ENCODE assay signal across 9 cellular contexts in the genomic region with DNA sequence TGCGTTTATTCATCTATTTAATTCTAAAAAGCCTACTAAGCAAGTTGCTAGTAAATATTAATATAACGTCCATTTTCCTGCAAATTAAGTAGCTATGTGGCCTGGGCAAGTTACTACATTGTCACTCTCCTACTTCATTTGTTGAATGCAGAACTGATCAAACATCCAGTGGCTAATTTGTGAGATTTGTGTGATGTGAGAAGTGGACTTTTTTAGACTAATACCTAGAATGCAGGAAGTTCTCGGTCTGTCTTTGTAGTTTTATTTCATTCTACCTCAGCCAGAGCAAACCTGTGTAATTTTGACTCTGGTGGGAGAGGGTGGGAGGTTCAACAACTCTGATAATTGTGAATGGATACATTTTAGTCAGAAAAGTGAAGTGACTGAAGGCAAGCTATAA. TPM values are rescaled to one million over a fixed set of nuclear protein-coding genes. Genes with fewer than 3 reads are reported as not detected.
DNase-seq lines count a peak whose midpoint lies in the region; FAIRE-seq and TF ChIP-seq lines count a peak whose summit lies in the region.
"Had no signal": no experiment of that assay in that cellular context is flagged by ENCODE, and none has a peak within 500 bp of the region (broad histone marks: within the 10 kb centered on the region; RNA-seq: fewer than 3 reads in every experiment).

No MANE protein-coding gene starts in this region.

- peak overlapping the region; percentile 97 for H3K27ac Mint-ChIP-seq in Caco-2 (ENCODE audit: unreplicated experiment)
- H3K27ac Mint-ChIP-seq in activated CD4-positive, alpha-beta memory T cell treated with anti-CD3 and anti-CD28 coated beads, Interleukin-2, amount 10 ng/mL, durations not matched to agents 7 days and 5 days: peak overlapping the region; percentile 94

- H3K9me1 ChIP-seq in keratinocyte (ENCODE audit: control insufficient read depth, extremely low read depth, insufficient read depth, low read length): no peaks in the 10 kb centered on the region

- in situ Hi-C loops in HAP-1 (cut with MboI; ENCODE audit: low sequenced_read_pairs): no loop called here

- POLR2A ChIA-PET in Caco-2 (lab: Charles Lee): no interaction called here
- POLR2A ChIA-PET in activated CD4-positive, alpha-beta memory T cell treated with anti-CD3 and anti-CD28 coated beads, Interleukin-2, amount 10 ng/mL, durations not matched to agents 7 days and 5 days (lab: Charles Lee): interaction anchor here (0.7 to 3.4 kb wide), 15 partner anchors 9 to 53 kb away, joined by 3 to 71 read pairs (median 7); a partner anchor contains a TSS

- no peak for FAIRE-seq in keratinocyte (lab: Jason Lieb, UNC)

- no peak for TF ChIP-seq EP300 in tibial nerve (IDR thresholded peaks at IDR 0.05)

- H3K4me3 ChIP-seq in Caco-2 (ENCODE audit: low read depth, low read length) (peak overlapping the region; percentile 69), HAP-1 (peak overlapping the region; percentile 74), keratinocyte (ENCODE audit: control insufficient read depth in 2 of 3, extremely low read depth in 1 of 3, insufficient read depth in 2 of 3, low read depth in 1 of 3, low read length in 3 of 3) (peak overlapping the region; percentile 83 to 97 (median 91)), tibial nerve (peak overlapping the region; percentile 55 to 87 (median 80))

- no peaks in the 10 kb centered on the region for H3K9me3 Mint-ChIP-seq in Caco-2 (ENCODE audit: unreplicated experiment)
- H3K9me3 Mint-ChIP-seq in activated CD4-positive, alpha-beta memory T cell treated with anti-CD3 and anti-CD28 coated beads, Interleukin-2, amount 10 ng/mL, durations not matched to agents 7 days and 5 days: no peaks in the 10 kb centered on the region

- H3K36me3 Mint-ChIP-seq in Caco-2 (ENCODE audit: insufficient read depth, unreplicated experiment): peaks cover 23% of the 10 kb centered on the region
- H3K36me3 Mint-ChIP-seq in activated CD4-positive, alpha-beta memory T cell treated with anti-CD3 and anti-CD28 coated beads, Interleukin-2, amount 10 ng/mL, durations not matched to agents 7 days and 5 days (ENCODE audit: low read depth): peaks cover 12% of the 10 kb centered on the region

- 7% methylated on average over 3 of the region's 3 CpGs for WGBS in tibial nerve, 2 donors

- H3K4me1 ChIP-seq in Caco-2: no peaks in the 10 kb centered on the region
- peaks cover 14% of the 10 kb centered on the region for H3K4me1 ChIP-seq in HAP-1
- H3K4me1 ChIP-seq in keratinocyte (ENCODE audit: control insufficient read depth, extremely low read depth, insufficient read depth, low read length): peaks cover 7% of the 10 kb centered on the region
- peaks cover 0 to 34% (median 17%) of the 10 kb centered on the region in 4 donors for H3K4me1 ChIP-seq in tibial nerve

- peaks cover 37% of the 10 kb centered on the region for H3K79me2 ChIP-seq in keratinocyte (ENCODE audit: control insufficient read depth, insufficient read depth, low read length)

- peak overlapping the region; percentile 95 for H3K4me2 ChIP-seq in keratinocyte (ENCODE audit: control insufficient read depth, extremely low read depth, insufficient read depth, low read depth, low read length)

- H4K20me1 ChIP-seq in keratinocyte (ENCODE audit: control insufficient read depth, extremely low read depth, insufficient read depth, low read length): no peaks in the 10 kb centered on the region

- DNase-seq in Caco-2 (no peak), HAP-1 (ENCODE audit: low spot score in 2 of 2) (no peak), keratinocyte (ENCODE audit: low read depth, low spot score) (no peak), tibial nerve (ENCODE audit: low spot score in 2 of 2) (no peak), head of caudate nucleus (no peak), AML-193 (lab: John Stamatoyannopoulos, UW) (no peak)
- no peak for DNase-seq in activated CD4-positive, alpha-beta memory T cell treated with anti-CD3 and anti-CD28 coated beads, Interleukin-2, amount 10 ng/mL, durations not matched to agents 7 days and 5 days
- no peak for DNase-seq in stimulated activated CD4-positive, alpha-beta T cell treated with anti-CD3 and anti-CD28 coated beads, Interleukin-2, amount 100 ng/mL, for 48 hours

- intact Hi-C loops in Caco-2 (cut with micrococcal nuclease; ENCODE audit: unreplicated experiment) (loop anchor here (2.0 kb wide), 1 partner anchor 48 kb away; a partner anchor contains a TSS), head of caudate nucleus (cut with DNase I) (no loop called here)

- H3K9me3 ChIP-seq in Caco-2 (no peaks in the 10 kb centered on the region), HAP-1 (no peaks in the 10 kb centered on the region), keratinocyte (ENCODE audit: control insufficient read depth, low read depth, low read length) (no peaks in the 10 kb centered on the region), tibial nerve (no peaks in the 10 kb centered on the region)

- no peak for TF ChIP-seq POLR2A in tibial nerve (IDR thresholded peaks at IDR 0.05)

- BruUV-seq in Caco-2 (replicated peaks; lab: Mats Ljungman, UMichigan): no TSS peak

- H3K36me3 ChIP-seq in Caco-2 (ENCODE audit: control insufficient read depth, insufficient read depth, low read length): no peaks in the 10 kb centered on the region
- peaks cover 32% of the 10 kb centered on the region for H3K36me3 ChIP-seq in HAP-1 (replicated peaks)
- H3K36me3 ChIP-seq in keratinocyte (ENCODE audit: control insufficient read depth in 2 of 2, extremely low read depth in 1 of 2, insufficient read depth in 2 of 2, low read length in 2 of 2): peaks cover 0 to 3% of the 10 kb centered on the region in 2 experiments
- peaks cover 0 to 14% (median 3%) of the 10 kb centered on the region in 3 donors for H3K36me3 ChIP-seq in tibial nerve

- no peaks in the 10 kb centered on the region for H3K4me1 Mint-ChIP-seq in Caco-2 (ENCODE audit: low read depth, unreplicated experiment)
- H3K4me1 Mint-ChIP-seq in activated CD4-positive, alpha-beta memory T cell treated with anti-CD3 and anti-CD28 coated beads, Interleukin-2, amount 10 ng/mL, durations not matched to agents 7 days and 5 days: peaks cover 38% of the 10 kb centered on the region

- TF ChIP-seq CTCF in Caco-2 (IDR thresholded peaks at IDR 0.05; ENCODE audit: insufficient read depth in 1 of 2, low read depth in 1 of 2, low read length in 1 of 2, severe bottlenecking in 1 of 2, unreplicated experiment in 1 of 2) (no peak), keratinocyte (optimal IDR thresholded peaks at IDR 0.05 in 1 of 3, IDR thresholded peaks at IDR 0.05 in 1 of 3, conservative IDR thresholded peaks at IDR 0.05 in 1 of 3; ENCODE audit: extremely low read depth in 1 of 3, insufficient read depth in 2 of 3, low read length in 3 of 3) (no peak), tibial nerve (IDR thresholded peaks at IDR 0.05) (no peak)

- peak overlapping the region; percentile 97 for H3K9ac ChIP-seq in keratinocyte (ENCODE audit: control insufficient read depth, extremely low read depth, insufficient read depth, low read length)

- CTCF ChIA-PET in Caco-2 (lab: Charles Lee): no interaction called here
- CTCF ChIA-PET in activated CD4-positive, alpha-beta memory T cell treated with anti-CD3 and anti-CD28 coated beads, Interleukin-2, amount 10 ng/mL, durations not matched to agents 7 days and 5 days (lab: Charles Lee): interaction anchor here (1.1 to 2.0 kb wide), 6 partner anchors 11 to 47 kb away, joined by 4 to 6 read pairs (median 4); a partner anchor contains a TSS

- H3K27ac ChIP-seq in keratinocyte (ENCODE audit: control insufficient read depth, insufficient read depth, low read length) (peak overlapping the region; percentile 95), tibial nerve (peak overlapping the region in 3 of 4 donors; percentile 88 to 95 (median 95))

- dilution Hi-C loops in keratinocyte (cut with MboI; ENCODE audit: extremely low pct_ligation_motif_present, low sequenced_read_pairs): no loop called here

- H3K27me3 Mint-ChIP-seq in Caco-2 (ENCODE audit: insufficient read depth, unreplicated experiment): no peaks in the 10 kb centered on the region
- no peaks in the 10 kb centered on the region for H3K27me3 Mint-ChIP-seq in activated CD4-positive, alpha-beta memory T cell treated with anti-CD3 and anti-CD28 coated beads, Interleukin-2, amount 10 ng/mL, durations not matched to agents 7 days and 5 days

- no peaks in the 10 kb centered on the region for H3K27me3 ChIP-seq in Caco-2 (replicated peaks; ENCODE audit: control insufficient read depth, insufficient read depth, low read length)
- H3K27me3 ChIP-seq in HAP-1 (ENCODE audit: low read depth): no peaks in the 10 kb centered on the region
- H3K27me3 ChIP-seq in keratinocyte (ENCODE audit: control insufficient read depth, extremely low read depth, insufficient read depth, low read length): no peaks in the 10 kb centered on the region
- H3K27me3 ChIP-seq in tibial nerve: no peaks in the 10 kb centered on the region

- peak overlapping the region; percentile 95 for H3K4me3 Mint-ChIP-seq in Caco-2 (ENCODE audit: unreplicated experiment)
- peak overlapping the region; percentile 95 for H3K4me3 Mint-ChIP-seq in activated CD4-positive, alpha-beta memory T cell treated with anti-CD3 and anti-CD28 coated beads, Interleukin-2, amount 10 ng/mL, durations not matched to agents 7 days and 5 days

- H2AFZ ChIP-seq in keratinocyte (ENCODE audit: control insufficient read depth, low read length): peak overlapping the region; percentile 100

RNA-seq across cellular contexts. Expression of a gene that starts 0.8 kb away (rescaled TPM):
- 27.6 and 29.0 TPM in 2 replicates for total RNA-seq in Caco-2 (2022)
- 10 to 100 TPM; 18.0 to 20.6 TPM for total RNA-seq in activated CD4-positive, alpha-beta memory T cell treated with anti-CD3 and anti-CD28 coated beads, Interleukin-2, amount 10 ng/mL, durations not matched to agents 7 days and 5 days
- polyA plus RNA-seq in keratinocyte: 11.9 to 24.3 TPM (median 16.8 TPM) in 3 replicates
- polyA plus RNA-seq in keratinocyte (2011; ENCODE audit: low read depth): 8.8 TPM
- 12.8 and 20.3 TPM in 2 replicates for polyA plus RNA-seq in keratinocyte (2011; cell fraction: cytosol; rRNA removed)
- 17.1 and 23.5 TPM in 2 replicates for polyA plus RNA-seq in keratinocyte (2011; cell fraction: nucleus; rRNA removed)
- polyA plus RNA-seq in keratinocyte (2012; ENCODE audit: low replicate concordance): 9.4 and 14.3 TPM in 2 replicates
- polyA minus RNA-seq in keratinocyte: 7.5 to 22.5 TPM (median 9.6 TPM) in 3 replicates
- polyA minus RNA-seq in keratinocyte (2011; cell fraction: cytosol; rRNA and poly(A)+ RNA removed): 10.7 TPM
- 11.9 and 15.0 TPM in 2 replicates for polyA minus RNA-seq in keratinocyte (2011; cell fraction: nucleus; rRNA and poly(A)+ RNA removed)
- total RNA-seq in tibial nerve: 10 to 100 TPM; 15.3 to 21.9 (median 18.7) TPM

RNA-seq across cellular contexts. Expression of a gene that starts 27.6 kb away (rescaled TPM):
- total RNA-seq in Caco-2 (2022) (not detected in 2 replicates), tibial nerve (1 to 10 TPM in 1 of 4 donors, under 1 TPM in 1, not detected in 2; 0.98 to 2.0 TPM)
- total RNA-seq in activated CD4-positive, alpha-beta memory T cell treated with anti-CD3 and anti-CD28 coated beads, Interleukin-2, amount 10 ng/mL, durations not matched to agents 7 days and 5 days: not detected
- 0.06 TPM in 1 of 3 replicates, not detected in the others for polyA plus RNA-seq in keratinocyte
- polyA plus RNA-seq in keratinocyte (2011; ENCODE audit: low read depth): not detected
- polyA plus RNA-seq in keratinocyte (2011; cell fraction: cytosol; rRNA removed): not detected in 2 replicates
- not detected in 2 replicates for polyA plus RNA-seq in keratinocyte (2011; cell fraction: nucleus; rRNA removed)
- not detected in 2 replicates for polyA plus RNA-seq in keratinocyte (2012; ENCODE audit: low replicate concordance)
- polyA minus RNA-seq in keratinocyte: 0.22 TPM in 1 of 3 replicates, not detected in the others
- polyA minus RNA-seq in keratinocyte (2011; cell fraction: cytosol; rRNA and poly(A)+ RNA removed): not detected
- polyA minus RNA-seq in keratinocyte (2011; cell fraction: nucleus; rRNA and poly(A)+ RNA removed): not detected in 2 replicates
- total RNA-seq: NCI-H460 had no signal

RNA-seq across cellular contexts. Expression of a gene that starts 47.3 kb away (rescaled TPM):
- total RNA-seq in Caco-2 (2022): 4.8 and 5.8 TPM in 2 replicates
- total RNA-seq in activated CD4-positive, alpha-beta memory T cell treated with anti-CD3 and anti-CD28 coated beads, Interleukin-2, amount 10 ng/mL, durations not matched to agents 7 days and 5 days: 10 to 100 TPM; 11.1 to 12.2 TPM
- polyA plus RNA-seq in keratinocyte: 15.2 to 22.6 TPM (median 16.2 TPM) in 3 replicates
- 5.8 TPM for polyA plus RNA-seq in keratinocyte (2011; ENCODE audit: low read depth)
- polyA plus RNA-seq in keratinocyte (2011; cell fraction: cytosol; rRNA removed): 10.5 and 23.2 TPM in 2 replicates
- polyA plus RNA-seq in keratinocyte (2011; cell fraction: nucleus; rRNA removed): 18.4 and 23.6 TPM in 2 replicates
- polyA plus RNA-seq in keratinocyte (2012; ENCODE audit: low replicate concordance): 10.5 and 17.0 TPM in 2 replicates
- 4.4 to 14.5 TPM (median 11.2 TPM) in 3 replicates for polyA minus RNA-seq in keratinocyte
- 9.4 TPM for polyA minus RNA-seq in keratinocyte (2011; cell fraction: cytosol; rRNA and poly(A)+ RNA removed)
- polyA minus RNA-seq in keratinocyte (2011; cell fraction: nucleus; rRNA and poly(A)+ RNA removed): 8.9 and 16.7 TPM in 2 replicates
- 10 to 100 TPM; 14.1 to 23.6 (median 18.0) TPM for total RNA-seq in tibial nerve
